18 cellular contexts compared by ENCODE assay signal in the genomic region with DNA sequence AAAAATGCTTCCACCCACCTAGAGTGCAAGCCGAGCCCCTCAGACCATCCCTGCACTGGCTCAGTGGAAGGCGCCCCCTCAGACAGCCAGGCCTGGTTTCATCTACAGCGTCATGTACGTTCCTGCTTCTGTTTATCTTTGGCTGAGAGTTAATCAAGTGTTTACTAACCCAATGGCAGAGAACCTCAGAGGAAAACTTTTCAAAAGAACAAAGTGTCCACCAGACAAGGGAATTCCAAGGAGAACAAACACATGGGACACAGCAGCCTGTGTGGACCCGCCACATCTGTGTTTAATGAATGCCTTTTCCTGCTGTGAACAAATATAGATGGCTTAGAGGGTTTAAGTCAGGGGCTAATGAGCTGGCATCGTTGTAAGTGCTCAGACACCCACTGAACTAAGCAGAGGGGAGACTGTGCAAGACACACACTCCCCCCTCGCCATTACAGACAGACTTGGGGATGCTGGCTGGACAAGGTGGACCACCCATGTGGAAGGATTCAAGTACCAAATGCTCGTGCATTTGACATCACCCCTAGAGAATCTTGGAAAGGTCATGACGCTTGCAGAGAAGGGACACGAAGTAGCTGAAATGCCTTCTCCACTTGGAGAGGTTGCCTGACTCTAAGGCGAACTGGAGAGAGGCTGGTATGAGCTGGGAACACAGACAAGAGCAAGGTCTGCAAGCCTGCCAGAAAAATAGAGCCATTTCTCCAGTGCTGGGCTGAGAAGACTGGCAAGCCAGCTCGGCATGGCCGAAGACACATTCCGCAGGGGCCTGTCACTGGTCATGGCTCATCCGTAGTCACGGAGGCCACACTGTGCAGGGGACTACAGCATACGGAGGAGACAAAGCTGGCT. TPM values are rescaled to one million over a fixed set of nuclear protein-coding genes. Genes with fewer than 3 reads are reported as not detected.
A peak's percentile ranks its signal among the peaks of the same experiment; 100 is the strongest.
DNase-seq lines count a peak whose midpoint lies in the region; ATAC-seq, FAIRE-seq and TF ChIP-seq lines count a peak whose summit lies in the region.
"Had no signal": no experiment of that assay in that cellular context is flagged by ENCODE, and none has a peak within 500 bp of the region (broad histone marks: within the 10 kb centered on the region; RNA-seq: fewer than 3 reads in every experiment).

No MANE protein-coding gene starts in this region.

- no peak overlapping the region for H4K5ac ChIP-seq in H1 (ENCODE audit: insufficient read length, low read depth, low read length)

- no peak overlapping the region for H3K18ac ChIP-seq in H1 (ENCODE audit: extremely low read depth, low read length)

- no peaks in the 10 kb centered on the region for H3K36me3 Mint-ChIP-seq in immature natural killer cell

- H3K36me3 ChIP-seq in H1 (ENCODE audit: control insufficient read depth in 2 of 4, insufficient read depth in 4 of 4, low read length in 3 of 4) (no peaks in the 10 kb centered on the region), mesodermal cell (ENCODE audit: control insufficient read depth, insufficient read depth, low read length) (no peaks in the 10 kb centered on the region), upper lobe of left lung (no peaks in the 10 kb centered on the region)
- H3K36me3 ChIP-seq: tibial artery had no signal

- peak overlapping the region; percentile 94; the same call in 1 of the 2 replicates for H2BK12ac ChIP-seq in H1 (ENCODE audit: low read depth, low read length)

- POLR2A ChIA-PET in H1 (lab: Charles Lee; ENCODE audit: partially characterized antibody), result no interaction called here

- no peak overlapping the region for H3K4ac ChIP-seq in H1 (replicated peaks; ENCODE audit: insufficient read length, low read depth, low read length)

- ATAC-seq in upper lobe of left lung (ENCODE audit: low FRiP score in 2 of 2) (peak; percentile 3 to 70), HG03175 (IDR thresholded peaks at IDR 0.05; ENCODE audit: unreplicated experiment) (no peak)
- ATAC-seq: activated T-helper 17 cell treated with anti-CD3 and anti-CD28 coated beads, Interleukin-2, amount 50 U/mL, for 72 hours had no signal

- H2AK5ac ChIP-seq in H1 (ENCODE audit: low read depth, low read length), result 0 out of 2 replicates have a peak overlapping the region, but pooled peaks have one; percentile 75

- peaks cover 2% of the 10 kb centered on the region; the same call in 1 of the 2 replicates for H3K79me1 ChIP-seq in H1 (ENCODE audit: low read depth, low read length)

- FAIRE-seq in H1 (lab: Jason Lieb, UNC), result no peak
- FAIRE-seq: colon had no signal

- H3K4me3 Mint-ChIP-seq in immature natural killer cell, result no peak overlapping the region
- H3K4me3 Mint-ChIP-seq: activated T-helper 17 cell treated with anti-CD3 and anti-CD28 coated beads, Interleukin-2, amount 50 U/mL, for 72 hours had no signal

- no peak overlapping the region for H2BK120ac ChIP-seq in H1 (replicated peaks; ENCODE audit: low read depth, low read length)

- H2BK5ac ChIP-seq in H1 (ENCODE audit: low read depth, low read length), result peak overlapping the region; percentile 73; the same call in 1 of the 2 replicates

- H3K4me1 Mint-ChIP-seq in immature natural killer cell, result no peaks in the 10 kb centered on the region
- H3K4me1 Mint-ChIP-seq: activated T-helper 17 cell treated with anti-CD3 and anti-CD28 coated beads, Interleukin-2, amount 50 U/mL, for 72 hours had no signal

- H2BK20ac ChIP-seq in H1 (ENCODE audit: low read length), result peak overlapping the region; percentile 98

- no peak overlapping the region for H3K27ac ChIP-seq in H1 (ENCODE audit: low read depth, low read length)
- H3K27ac ChIP-seq in mesodermal cell (ENCODE audit: low read depth, low read length, severe bottlenecking), result peak overlapping the region; percentile 66
- H3K27ac ChIP-seq in upper lobe of left lung, result peak overlapping the region; percentile 17 to 54 (median 43)
- H3K27ac ChIP-seq: 22Rv1, C4-2B, RWPE1, tibial artery had no signal

- H3K14ac ChIP-seq in H1 (ENCODE audit: insufficient read length), result no peak overlapping the region

- peak in 2 of 3 experiments; percentile 12 to 53 for DNase-seq in NCI-H1417 (lab: John Stamatoyannopoulos, UW)
- DNase-seq in NCI-H1417 treated with DMSO at 0.1 percent for 48 hours (lab: John Stamatoyannopoulos, UW), result no peak
- DNase-seq in H1 (ENCODE audit: low read depth in 1 of 2, low spot score in 2 of 2), result no peak
- no peak for DNase-seq in upper lobe of left lung
- DNase-seq in immature natural killer cell, result no peak
- no peak for DNase-seq in NCI-H1436 (lab: John Stamatoyannopoulos, UW)
- DNase-seq: activated CD4-positive, CD25-positive, alpha-beta regulatory T cell; GOT3; NCI-H1105 treated with DMSO at 0.1 percent for 48 hours; nucleus accumbens; tibial artery had no signal

- 92% methylated on average over 17 of the region's 17 CpGs; no CpG with 5 or more reads in 1 of the 2 experiments for WGBS in H1 (ENCODE audit: extremely low coverage in 1 of 2, insufficient coverage in 1 of 2, insufficient read length in 1 of 2, insufficient replicate concordance in 2 of 2, low coverage in 1 of 2, low lambda C conversion rate in 2 of 2, missing lambda C conversion rate in 1 of 2), 2 experiments
- 88 to 89% methylated on average over 13 to 17 of the region's 17 CpGs for WGBS in mesodermal cell (ENCODE audit: insufficient coverage in 2 of 2), 2 experiments
- WGBS in upper lobe of left lung, 2 donors, result 61 to 65% methylated on average over 17 of the region's 17 CpGs

- H3K4me2 ChIP-seq in H1 (ENCODE audit: insufficient read depth in 1 of 2, low read depth in 2 of 2, low read length in 2 of 2), result no peak overlapping the region

- no peak for TF ChIP-seq EP300 in H1 (IDR thresholded peaks at IDR 0.05; ENCODE audit: borderline replicate concordance in 1 of 2, low read depth in 2 of 2, low read length in 2 of 2)
- peak in 2 of 4 donors; percentile 84 to 88 for TF ChIP-seq EP300 in upper lobe of left lung (IDR thresholded peaks at IDR 0.05)

- no peak overlapping the region for H3K56ac ChIP-seq in H1 (replicated peaks; ENCODE audit: insufficient read length, low read depth, low read length)

- H3K4me1 ChIP-seq in H1 (replicated peaks in 1 of 4; ENCODE audit: control insufficient read depth in 3 of 4, insufficient read depth in 4 of 4, low read length in 3 of 4) (peaks cover 0 to 5% (median 1%) of the 10 kb centered on the region in 4 experiments; a peak in 2 of 7 replicates), mesodermal cell (ENCODE audit: control insufficient read depth, insufficient read depth, low read length, poor library complexity, severe bottlenecking) (peaks cover 16% of the 10 kb centered on the region), upper lobe of left lung (peaks cover 29 to 48% (median 32%) of the 10 kb centered on the region in 4 donors)
- H3K4me1 ChIP-seq: tibial artery had no signal

- H3K4me3 ChIP-seq in H1 (ENCODE audit: extremely low read depth in 1 of 4, insufficient read depth in 2 of 4, low read depth in 3 of 4, low read length in 4 of 4) (no peak overlapping the region), mesodermal cell (ENCODE audit: extremely low read depth, insufficient read depth, low read length, poor library complexity, severe bottlenecking) (no peak overlapping the region), upper lobe of left lung (no peak overlapping the region)
- H3K4me3 ChIP-seq: tibial artery had no signal

- no peaks in the 10 kb centered on the region for H4K20me1 ChIP-seq in H1 (replicated peaks in 1 of 2; ENCODE audit: control insufficient read depth in 1 of 2, insufficient read depth in 2 of 2, low read length in 2 of 2)

- H3K27me3 Mint-ChIP-seq in immature natural killer cell (ENCODE audit: low read depth in 3 of 3), result peaks cover 0 to 2% (median 2%) of the 10 kb centered on the region in 3 donors

- H3K27me3 ChIP-seq in H1 (replicated peaks in 1 of 4; ENCODE audit: control insufficient read depth in 3 of 4, extremely low read depth in 1 of 4, insufficient read depth in 3 of 4, low read length in 3 of 4) (no peaks in the 10 kb centered on the region), upper lobe of left lung (no peaks in the 10 kb centered on the region)
- H3K27me3 ChIP-seq: tibial artery had no signal

- H3K79me2 ChIP-seq in H1 (ENCODE audit: control insufficient read depth in 1 of 2, insufficient read depth in 2 of 2, low read length in 2 of 2), result no peaks in the 10 kb centered on the region

- no peak overlapping the region for H4K8ac ChIP-seq in H1 (ENCODE audit: extremely low read depth, insufficient read depth, low read length)

- H2AFZ ChIP-seq in H1 (ENCODE audit: low read length), result no peak overlapping the region

- no peaks in the 10 kb centered on the region for H3K9me3 Mint-ChIP-seq in immature natural killer cell
- H3K9me3 Mint-ChIP-seq: activated T-helper 17 cell treated with anti-CD3 and anti-CD28 coated beads, Interleukin-2, amount 50 U/mL, for 72 hours had no signal

- H3K23ac ChIP-seq in H1 (ENCODE audit: insufficient read length), result no peak overlapping the region

- no peak overlapping the region for H3K9ac ChIP-seq in H1 (replicated peaks in 1 of 4; ENCODE audit: extremely low read depth in 1 of 4, low read depth in 3 of 4, low read length in 3 of 4)

- CTCF ChIA-PET in H1 (lab: Charles Lee; ENCODE audit: partially characterized antibody), result interaction anchor here (0.9 to 2.3 kb wide), 3 partner anchors 8 to 246 kb away, joined by 3 to 8 read pairs (median 4); no protein-coding TSS in a partner anchor

- peak overlapping the region; percentile 88; the same call in 1 of the 2 replicates for H2BK15ac ChIP-seq in H1 (ENCODE audit: low read length)

- H4K91ac ChIP-seq in H1 (replicated peaks; ENCODE audit: insufficient read length, low read length), result no peak overlapping the region

- H3K27ac Mint-ChIP-seq in immature natural killer cell, result no peak overlapping the region
- H3K27ac Mint-ChIP-seq: activated T-helper 17 cell treated with anti-CD3 and anti-CD28 coated beads, Interleukin-2, amount 50 U/mL, for 72 hours had no signal

- TF ChIP-seq POLR2A in H1 (IDR thresholded peaks at IDR 0.05; ENCODE audit: control extremely low read depth in 1 of 2, low read depth in 2 of 2, low read length in 2 of 2) (no peak), upper lobe of left lung (IDR thresholded peaks at IDR 0.05) (no peak)

- no peak for TF ChIP-seq RAD21 in H1 (IDR thresholded peaks at IDR 0.05 in 1 of 2, conservative IDR thresholded peaks at IDR 0.05 in 1 of 2; ENCODE audit: low read depth in 2 of 2, low read length in 2 of 2)

- no peak for TF ChIP-seq CTCF in H1 (IDR thresholded peaks at IDR 0.05; ENCODE audit: control extremely low read depth in 1 of 3, insufficient read depth in 1 of 3, low read depth in 1 of 3, low read length in 3 of 3)
- no peak for TF ChIP-seq CTCF in upper lobe of left lung (IDR thresholded peaks at IDR 0.05)

- no peaks in the 10 kb centered on the region for H3K23me2 ChIP-seq in H1 (ENCODE audit: low read depth, low read length)

- H3K9me3 ChIP-seq in H1 (ENCODE audit: insufficient read depth in 2 of 2, low read depth in 1 of 2, low read length in 1 of 2) (no peaks in the 10 kb centered on the region), mesodermal cell (ENCODE audit: control insufficient read depth, low read length) (no peaks in the 10 kb centered on the region), upper lobe of left lung (no peaks in the 10 kb centered on the region)
- H3K9me3 ChIP-seq: tibial artery had no signal

RNA-seq across cellular contexts. Expression of gene NXT1, which starts 53.5 kb away (rescaled TPM):
- total RNA-seq in H1 (2021; fragmentation: NEBNext Ultra II Directional; extraction: Animal tissue kit (Norgen Biotek cat#: 25700)), result 20.4 and 23.1 TPM in 2 replicates
- polyA plus RNA-seq in H1 (2011; rRNA removed) (24.3 and 26.5 TPM in 2 replicates), immature natural killer cell (100 to 1,000 TPM in 1 of 3 donors, 10 to 100 TPM in 2; 60.3 to 129 (median 94.2) TPM)
- 24.9 TPM for polyA plus RNA-seq in H1 (2011; cell fraction: cytosol; rRNA removed)
- 19.2 TPM for polyA plus RNA-seq in H1 (2011; cell fraction: nucleus; rRNA removed)
- polyA plus RNA-seq in H1 (2012, experiment 1 of 2), result 15.1 to 22.8 TPM (median 18.6 TPM) in 4 replicates
- polyA plus RNA-seq in H1 (2012, experiment 2 of 2), result 26.4 TPM
- polyA plus RNA-seq in H1 (2013, experiment 1 of 2), result 23.3 TPM
- 22.5 TPM for polyA plus RNA-seq in H1 (2013, experiment 2 of 2)
- polyA minus RNA-seq in H1 (2011; rRNA and poly(A)+ RNA removed), result 13.0 and 14.3 TPM in 2 replicates
- 9.3 TPM for polyA minus RNA-seq in H1 (2011; cell fraction: cytosol; rRNA and poly(A)+ RNA removed)
- polyA minus RNA-seq in H1 (2011; cell fraction: nucleus; rRNA and poly(A)+ RNA removed), result 7.2 TPM
- polyA plus RNA-seq in mesodermal cell (2013, experiment 1 of 2), result 30.1 TPM
- 29.2 TPM for polyA plus RNA-seq in mesodermal cell (2013, experiment 2 of 2)
- total RNA-seq in upper lobe of left lung, result 10 to 100 TPM in 5 of 6 donors, 1 to 10 TPM in 1; 7.3 to 39.4 (median 17.9) TPM

Comparison
In these comparisons a context has a peak if more than half of its experiments do, and no peak if none do; other contexts are left out.
1. DNase-seq: peak in NCI-H1417 (2 of 3); none in NCI-H1417 treated with DMSO at 0.1 percent for 48 hours (single experiment), H1 (0 of 2), upper lobe of left lung (0 of 2), immature natural killer cell (0 of 3) and NCI-H1436 (single experiment).